ENCODE assay signal across 13 cellular contexts in the genomic region with DNA sequence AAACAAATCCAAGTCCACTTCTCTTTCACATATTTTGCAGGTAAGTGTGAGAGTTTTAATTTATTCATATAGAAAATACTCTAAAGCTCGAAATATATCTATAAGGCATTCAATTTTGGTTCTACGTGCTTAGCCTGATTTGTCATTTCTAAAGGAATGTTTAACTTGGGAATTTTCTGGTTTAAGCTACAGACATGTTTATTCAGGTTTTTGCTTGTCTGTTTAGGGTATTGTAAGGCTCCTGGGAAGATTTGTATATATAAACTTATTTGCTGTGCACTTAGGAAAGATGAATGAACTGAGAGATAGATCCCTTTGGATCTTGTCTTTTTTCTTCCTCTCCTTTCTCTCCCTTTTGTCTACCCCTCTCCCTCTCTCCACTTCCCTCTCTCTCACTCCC.
A peak's percentile ranks its signal among the peaks of the same experiment; 100 is the strongest.
DNase-seq lines count a peak whose midpoint lies in the region; TF ChIP-seq lines count a peak whose summit lies in the region.
"Had no signal": no experiment of that assay in that cellular context is flagged by ENCODE, and none has a peak within 500 bp of the region (broad histone marks: within the 10 kb centered on the region; RNA-seq: fewer than 3 reads in every experiment).

No MANE protein-coding gene starts in this region.

- H3K27ac ChIP-seq in GM23248 (no peak overlapping the region), PC-9 (no peak overlapping the region), epithelial cell of prostate (peak overlapping the region; percentile 23), neural progenitor cell (no peak overlapping the region)
- no peak overlapping the region for H3K27ac ChIP-seq in CD8-positive, alpha-beta memory T cell (ENCODE audit: low read depth, low read length)
- H3K27ac ChIP-seq: HL-60 had no signal

- H3K9ac ChIP-seq in GM23248 (no peak overlapping the region), neural progenitor cell (no peak overlapping the region)

- H3K9me3 ChIP-seq in GM23248 (ENCODE audit: low read depth) (no peaks in the 10 kb centered on the region), PC-9 (ENCODE audit: insufficient read depth, low read depth) (no peaks in the 10 kb centered on the region), neuron (ENCODE audit: low read length) (no peaks in the 10 kb centered on the region), neural progenitor cell (ENCODE audit: low read depth) (no peaks in the 10 kb centered on the region)
- no peaks in the 10 kb centered on the region for H3K9me3 ChIP-seq in CD8-positive, alpha-beta memory T cell (ENCODE audit: low read length)
- H3K9me3 ChIP-seq: Caco-2 had no signal

- H3K79me2 ChIP-seq in GM23248 (ENCODE audit: insufficient read depth), result no peaks in the 10 kb centered on the region
- no peaks in the 10 kb centered on the region for H3K79me2 ChIP-seq in PC-9 (ENCODE audit: low read depth)
- H3K79me2 ChIP-seq in neural progenitor cell (ENCODE audit: low read depth), result no peaks in the 10 kb centered on the region

- peaks cover 2% of the 10 kb centered on the region for H3K4me1 Mint-ChIP-seq in neural progenitor cell
- H3K4me1 Mint-ChIP-seq in CD8-positive, alpha-beta memory T cell, result no peaks in the 10 kb centered on the region
- H3K4me1 Mint-ChIP-seq: CD14-positive monocyte had no signal

- no TSS peak for BruUV-seq in PC-9 (replicated peaks; lab: Mats Ljungman, UMichigan)

- CTCF ChIA-PET in PC-9 (lab: Charles Lee), result no interaction called here
- CTCF ChIA-PET in CD8-positive, alpha-beta memory T cell (lab: Charles Lee), result no interaction called here

- H3K36me3 Mint-ChIP-seq in neural progenitor cell, result peaks cover 5% of the 10 kb centered on the region
- H3K36me3 Mint-ChIP-seq in CD8-positive, alpha-beta memory T cell, result no peaks in the 10 kb centered on the region
- H3K36me3 Mint-ChIP-seq: CD14-positive monocyte; CD8-positive, alpha-beta T cell had no signal

- H3K4me1 ChIP-seq in GM23248 (ENCODE audit: insufficient read depth) (peaks cover 25% of the 10 kb centered on the region), PC-9 (replicated peaks; ENCODE audit: insufficient read depth) (peaks cover 14% of the 10 kb centered on the region), neuron (ENCODE audit: insufficient read depth, low read length) (peaks cover 5% of the 10 kb centered on the region), neural progenitor cell (no peaks in the 10 kb centered on the region)
- H3K4me1 ChIP-seq in CD8-positive, alpha-beta memory T cell (ENCODE audit: insufficient read depth, low read length), result no peaks in the 10 kb centered on the region
- H3K4me1 ChIP-seq: Caco-2 had no signal

- no peaks in the 10 kb centered on the region for H3K9me2 ChIP-seq in GM23248 (ENCODE audit: insufficient read depth)
- H3K9me2 ChIP-seq in PC-9 (ENCODE audit: insufficient read depth), result no peaks in the 10 kb centered on the region

- DNase-seq in GM23248 (no peak), PC-9 (no peak), epithelial cell of prostate (ENCODE audit: low read depth, low spot score) (no peak), neural progenitor cell (ENCODE audit: low spot score) (no peak), medulla oblongata (ENCODE audit: extremely low spot score) (no peak)
- no peak for DNase-seq in CD8-positive, alpha-beta memory T cell
- DNase-seq: Caco-2; CD8-positive, alpha-beta T cell; DMS53; GF-D8 had no signal

- 0 out of 2 replicates have a peak overlapping the region, but pooled peaks have one; percentile 30 for H2AFZ ChIP-seq in GM23248
- 0 out of 2 replicates have a peak overlapping the region, but pooled peaks have one; percentile 52 for H2AFZ ChIP-seq in PC-9
- peak overlapping the region; percentile 40 for H2AFZ ChIP-seq in neuron (ENCODE audit: low read depth, low read length)
- no peak overlapping the region for H2AFZ ChIP-seq in neural progenitor cell (replicated peaks)

- H3K4me2 ChIP-seq in GM23248 (ENCODE audit: unreplicated experiment) (no peak overlapping the region), PC-9 (no peak overlapping the region), neural progenitor cell (no peak overlapping the region)

- WGBS in GM23248 (ENCODE audit: low coverage in 1 of 2, low lambda C conversion rate in 2 of 2, missing lambda C conversion rate in 2 of 2), 2 experiments, result 83 to 84% methylated on average over 2 of the region's 2 CpGs

- no peak for TF ChIP-seq CTCF in PC-9 (conservative IDR thresholded peaks at IDR 0.05)
- TF ChIP-seq CTCF in neural progenitor cell (IDR thresholded peaks at IDR 0.05), result no peak

- peaks cover 34% of the 10 kb centered on the region for H3F3A ChIP-seq in GM23248 (ENCODE audit: insufficient read depth)
- H3F3A ChIP-seq in PC-9 (ENCODE audit: insufficient read depth, low read depth), result peaks cover 8% of the 10 kb centered on the region
- no peaks in the 10 kb centered on the region for H3F3A ChIP-seq in neural progenitor cell (ENCODE audit: low read depth)

- no peaks in the 10 kb centered on the region for H3K27me3 Mint-ChIP-seq in neural progenitor cell (ENCODE audit: insufficient read depth, low read depth)
- H3K27me3 Mint-ChIP-seq in CD8-positive, alpha-beta memory T cell, result no peaks in the 10 kb centered on the region

- no peak overlapping the region for H3K4me3 Mint-ChIP-seq in neural progenitor cell
- no peak overlapping the region for H3K4me3 Mint-ChIP-seq in CD8-positive, alpha-beta memory T cell
- H3K4me3 Mint-ChIP-seq: CD14-positive monocyte; CD8-positive, alpha-beta T cell had no signal

- no peak overlapping the region for H3K27ac Mint-ChIP-seq in neural progenitor cell
- H3K27ac Mint-ChIP-seq in CD8-positive, alpha-beta memory T cell, result no peak overlapping the region
- H3K27ac Mint-ChIP-seq: CD14-positive monocyte; CD8-positive, alpha-beta T cell had no signal

- H3K4me3 ChIP-seq in GM23248 (no peak overlapping the region), PC-9 (no peak overlapping the region), neuron (ENCODE audit: low read length) (no peak overlapping the region), neural progenitor cell (no peak overlapping the region)
- no peak overlapping the region for H3K4me3 ChIP-seq in CD8-positive, alpha-beta memory T cell (ENCODE audit: low read length)

- peaks cover 31% of the 10 kb centered on the region for H3K9me3 Mint-ChIP-seq in neural progenitor cell
- peaks cover 3 to 15% (median 8%) of the 10 kb centered on the region in 5 donors for H3K9me3 Mint-ChIP-seq in CD8-positive, alpha-beta memory T cell

- H4K20me1 ChIP-seq in GM23248 (ENCODE audit: insufficient read depth) (no peaks in the 10 kb centered on the region), PC-9 (ENCODE audit: insufficient read depth) (no peaks in the 10 kb centered on the region), neural progenitor cell (ENCODE audit: low read depth) (no peaks in the 10 kb centered on the region)

- intact Hi-C loops in PC-9 (cut with micrococcal nuclease; ENCODE audit: unreplicated experiment), result no loop called here

- no peaks in the 10 kb centered on the region for H3K36me3 ChIP-seq in GM23248 (ENCODE audit: low read depth)
- H3K36me3 ChIP-seq in PC-9 (ENCODE audit: low read depth), result no peaks in the 10 kb centered on the region
- H3K36me3 ChIP-seq in neuron (ENCODE audit: insufficient read depth, low read length), result no peaks in the 10 kb centered on the region
- no peaks in the 10 kb centered on the region for H3K36me3 ChIP-seq in neural progenitor cell
- no peaks in the 10 kb centered on the region for H3K36me3 ChIP-seq in CD8-positive, alpha-beta memory T cell (ENCODE audit: insufficient read depth, low read length)

- H3K27me3 ChIP-seq in GM23248 (replicated peaks; ENCODE audit: insufficient read depth) (no peaks in the 10 kb centered on the region), PC-9 (ENCODE audit: insufficient read depth, low read depth) (no peaks in the 10 kb centered on the region), neuron (ENCODE audit: insufficient read depth, low read length) (no peaks in the 10 kb centered on the region), neural progenitor cell (no peaks in the 10 kb centered on the region)
- no peaks in the 10 kb centered on the region for H3K27me3 ChIP-seq in CD8-positive, alpha-beta memory T cell (ENCODE audit: insufficient read depth, low read length, poor library complexity, severe bottlenecking)

- POLR2A ChIA-PET in PC-9 (lab: Charles Lee; ENCODE audit: unreplicated experiment), result no interaction called here
- POLR2A ChIA-PET in CD8-positive, alpha-beta memory T cell (lab: Charles Lee), result no interaction called here

- in situ Hi-C loops in GM23248 (cut with MboI), result no loop called here
